In genomic region chr5:139690385-139691274, GRCh38 we compare ENCODE assay signal across 10 cellular contexts. TPM values are rescaled to one million over a fixed set of nuclear protein-coding genes. Genes with fewer than 3 reads are reported as not detected.
DNase-seq lines count a peak whose midpoint lies in the region; ATAC-seq and TF ChIP-seq lines count a peak whose summit lies in the region.
"Had no signal": no experiment of that assay in that cellular context is flagged by ENCODE, and none has a peak within 500 bp of the region (broad histone marks: within the 10 kb centered on the region; RNA-seq: fewer than 3 reads in every experiment).

No MANE protein-coding gene starts in this region.

- H2AFZ ChIP-seq in HCT116 (ENCODE audit: low read depth, low read length, poor library complexity, severe bottlenecking), result no peak overlapping the region

- H4K20me1 ChIP-seq in HCT116 (ENCODE audit: insufficient read depth), result no peaks in the 10 kb centered on the region

- H3K27me3 ChIP-seq in HCT116 (ENCODE audit: insufficient read depth, low read length), result no peaks in the 10 kb centered on the region
- H3K27me3 ChIP-seq in right atrium auricular region, result no peaks in the 10 kb centered on the region
- no peaks in the 10 kb centered on the region for H3K27me3 ChIP-seq in skeletal muscle satellite cell (ENCODE audit: control insufficient read depth, insufficient read depth, low read length)

- peak; percentile 9; the same call in 1 of the 2 replicates for ATAC-seq in HCT116
- ATAC-seq in WTC11, result peak; percentile 11

- RAD21 ChIA-PET in HCT116 (lab: Charles Lee; ENCODE audit: low non-redundant PET in 1 of 2, low total read pairs in 2 of 2, uncharacterized antibody in 2 of 2, unreplicated experiment in 2 of 2), result interaction anchor here (0.6 to 1.6 kb wide), 7 partner anchors 39 to 285 kb away, joined by 3 to 7 read pairs (median 3); no protein-coding TSS in a partner anchor

- H3K9ac ChIP-seq in HCT116 (ENCODE audit: low read length) (no peak overlapping the region), skeletal muscle satellite cell (ENCODE audit: low read depth, low read length) (peak overlapping the region; percentile 58)

- peaks cover 2 to 12% of the 10 kb centered on the region in 2 experiments; a peak in 2 of 4 replicates for H3K4me1 ChIP-seq in HCT116 (ENCODE audit: control insufficient read depth in 1 of 2, insufficient read depth in 2 of 2, low read length in 2 of 2)
- peaks cover 0 to 71% of the 10 kb centered on the region in 2 donors for H3K4me1 ChIP-seq in right atrium auricular region
- peaks cover 66% of the 10 kb centered on the region for H3K4me1 ChIP-seq in skeletal muscle satellite cell (ENCODE audit: control insufficient read depth, insufficient read depth, low read length)

- DNase-seq in HCT116 (ENCODE audit: low read depth, low spot score) (no peak), WTC11 (ENCODE audit: low spot score) (no peak), right atrium auricular region (ENCODE audit: low spot score) (no peak), inferior parietal cortex (ENCODE audit: extremely low spot score) (no peak), NOMO-1 treated with dmso at 0.1 percent for 144 hours (lab: John Stamatoyannopoulos, UW; ENCODE audit: unreplicated experiment) (no peak), T-helper 9 cell (no peak)
- DNase-seq in stimulated activated CD4-positive, alpha-beta T cell treated with anti-CD3 and anti-CD28 coated beads, Interleukin-4, amount 100 ng/mL, for 24 hours, result no peak
- DNase-seq: NCI-H510A; stimulated activated CD4-positive, alpha-beta T cell treated with anti-CD3 and anti-CD28 coated beads, Interleukin-4, amount 100 ng/mL, for 4 hours had no signal

- H3K4me3 ChIP-seq in HCT116 (replicated peaks in 1 of 2; ENCODE audit: low read depth in 1 of 2, low read length in 2 of 2) (no peak overlapping the region), right atrium auricular region (no peak overlapping the region), skeletal muscle satellite cell (ENCODE audit: low read length) (no peak overlapping the region)

- TF ChIP-seq CTCF in HCT116 (IDR thresholded peaks at IDR 0.05 in 2 of 3, conservative IDR thresholded peaks at IDR 0.05 in 1 of 3; ENCODE audit: borderline replicate concordance in 1 of 3, insufficient read depth in 1 of 3, low read depth in 2 of 3, low read length in 2 of 3) (no peak), WTC11 (IDR thresholded peaks at IDR 0.05) (no peak), right atrium auricular region (IDR thresholded peaks at IDR 0.05) (peak in 1 of 2 donors; percentile 26)

- H3K9me3 ChIP-seq in HCT116 (ENCODE audit: control insufficient read depth in 1 of 2, insufficient read depth in 1 of 2, low read depth in 1 of 2, low read length in 2 of 2) (no peaks in the 10 kb centered on the region), right atrium auricular region (no peaks in the 10 kb centered on the region), skeletal muscle satellite cell (replicated peaks; ENCODE audit: low read length) (no peaks in the 10 kb centered on the region)

- POLR2A ChIA-PET in HCT116 (lab: Charles Lee) (no interaction called here), WTC11 (lab: Charles Lee) (interaction anchor here (0.9 to 4.2 kb wide), 5 partner anchors 10 to 43 kb away, joined by 3 to 23 read pairs (median 4); partner anchors contain the start of gene CXXC5)

- TF ChIP-seq POLR2A in HCT116 (IDR thresholded peaks at IDR 0.05; ENCODE audit: borderline replicate concordance, extremely low read depth, insufficient read depth, insufficient read length), result no peak

- peaks cover 59% of the 10 kb centered on the region for H3K4me1 Mint-ChIP-seq in WTC11

- H3K36me3 ChIP-seq in HCT116 (ENCODE audit: control insufficient read depth in 1 of 2, insufficient read depth in 2 of 2, low read length in 2 of 2), result no peaks in the 10 kb centered on the region
- no peaks in the 10 kb centered on the region for H3K36me3 ChIP-seq in right atrium auricular region
- H3K36me3 ChIP-seq in skeletal muscle satellite cell (ENCODE audit: insufficient read depth, low read length), result peaks cover 21% of the 10 kb centered on the region

- no peaks in the 10 kb centered on the region for H3K9me3 Mint-ChIP-seq in WTC11

- H3K4me2 ChIP-seq in HCT116 (ENCODE audit: low read length) (no peak overlapping the region), skeletal muscle satellite cell (ENCODE audit: low read length) (peak overlapping the region; percentile 69)

- no peak for TF ChIP-seq RAD21 in HCT116 (IDR thresholded peaks at IDR 0.05; ENCODE audit: low read depth)

- CTCF ChIA-PET in HCT116 (lab: Charles Lee) (interaction anchor here (1.0 to 5.7 kb wide), 10 partner anchors 8 to 268 kb away, joined by 3 to 81 read pairs (median 6); partner anchors contain the start of gene CXXC5), WTC11 (lab: Charles Lee) (interaction anchor here (1.0 to 7.9 kb wide), 14 partner anchors 9 to 85 kb away, joined by 3 to 77 read pairs (median 6); partner anchors contain the start of gene CXXC5)

- H3K27me3 Mint-ChIP-seq in WTC11 (ENCODE audit: low read depth), result peaks cover 28% of the 10 kb centered on the region

- intact Hi-C loops in HCT116 (cut with micrococcal nuclease), result loop anchor here (1.0 kb wide), 1 partner anchor 57 kb away; no protein-coding TSS in a partner anchor

- no peaks in the 10 kb centered on the region for H3K36me3 Mint-ChIP-seq in WTC11

- no peaks in the 10 kb centered on the region for H3K9me2 ChIP-seq in HCT116 (ENCODE audit: insufficient read depth)

- H3K27ac ChIP-seq in HCT116 (ENCODE audit: low read depth, low read length), result no peak overlapping the region
- peak overlapping the region; percentile 37 to 51 for H3K27ac ChIP-seq in right atrium auricular region

- H3K27ac Mint-ChIP-seq in WTC11, result peak overlapping the region; percentile 19; the same call in 1 of the 2 replicates

- H3K79me2 ChIP-seq in HCT116 (ENCODE audit: insufficient read depth, low read length), result no peaks in the 10 kb centered on the region

- peak overlapping the region; percentile 24; the same call in 1 of the 2 replicates for H3K4me3 Mint-ChIP-seq in WTC11

- BruUV-seq in HCT116 (replicated peaks; lab: Mats Ljungman, UMichigan), result no TSS peak

TF ChIP-seq in HCT116, 20 proteins besides CTCF, POLR2A, EP300 and RAD21 (continues in another document):
- TF ChIP-seq ZNF274 (IDR thresholded peaks at IDR 0.05; ENCODE audit: low read depth, low read length), result no peak
- no peak for TF ChIP-seq MAX (IDR thresholded peaks at IDR 0.05)
- no peak for TF ChIP-seq YY1 (IDR thresholded peaks at IDR 0.05; ENCODE audit: extremely low read depth, insufficient replicate concordance, low read depth, low read length)
- no peak for TF ChIP-seq ZBTB33 (IDR thresholded peaks at IDR 0.05; ENCODE audit: extremely low read depth, insufficient replicate concordance, low read length)
- no peak for TF ChIP-seq ELF1 (IDR thresholded peaks at IDR 0.05; ENCODE audit: borderline replicate concordance, low read depth)
- TF ChIP-seq EGR1 (IDR thresholded peaks at IDR 0.05; ENCODE audit: low read depth), result no peak
- TF ChIP-seq CEBPB (IDR thresholded peaks at IDR 0.05; ENCODE audit: low read depth), result no peak

TF ChIP-seq in WTC11, 78 proteins besides CTCF, POLR2A, EP300 and RAD21 (continues in another document):
- TF ChIP-seq PREB (CRISPR knock-in tag; IDR thresholded peaks at IDR 0.05; ENCODE audit: borderline replicate concordance) (no peak), AFF4 (CRISPR knock-in tag; IDR thresholded peaks at IDR 0.05; ENCODE audit: borderline replicate concordance) (no peak)

RNA-seq across cellular contexts. Expression of gene CXXC5, which starts 42.5 kb away (rescaled TPM):
- total RNA-seq in HCT116 (2021; ENCODE audit: unreplicated experiment) (43.1 TPM), WTC11 (2021) (77.5 to 97.2 TPM (median 78.0 TPM) in 3 replicates), right atrium auricular region (10 to 100 TPM; 57.9 to 59.5 TPM)
- 34.4 and 46.2 TPM in 2 replicates for polyA plus RNA-seq in HCT116 (2012)
- total RNA-seq in skeletal muscle satellite cell (2012; rRNA removed), result 101 and 157 TPM in 2 replicates
